ENCODE assay signal across 16 cellular contexts in genomic region chr15:38626443-38627050, GRCh38.
DNase-seq lines count a peak whose midpoint lies in the region; ATAC-seq and TF ChIP-seq lines count a peak whose summit lies in the region.
"Had no signal": no experiment of that assay in that cellular context is flagged by ENCODE, and none has a peak within 500 bp of the region (broad histone marks: within the 10 kb centered on the region; RNA-seq: fewer than 3 reads in every experiment).

No MANE protein-coding gene starts in this region.

- peaks cover 0 to 3% (median 0%) of the 10 kb centered on the region in 5 experiments for H3K9me3 Mint-ChIP-seq in brain
- H3K9me3 Mint-ChIP-seq in naive thymus-derived CD4-positive, alpha-beta T cell: peaks cover 0 to 1% (median 0%) of the 10 kb centered on the region in 11 donors

- H3K27me3 Mint-ChIP-seq in brain: no peaks in the 10 kb centered on the region
- no peaks in the 10 kb centered on the region for H3K27me3 Mint-ChIP-seq in naive thymus-derived CD4-positive, alpha-beta T cell

- peaks cover 4 to 20% of the 10 kb centered on the region in 2 donors for H3K4me1 ChIP-seq in naive thymus-derived CD4-positive, alpha-beta T cell (ENCODE audit: control insufficient read depth in 2 of 2, insufficient read depth in 2 of 2, low read length in 2 of 2)
- H3K4me1 ChIP-seq: pancreas had no signal

- no peaks in the 10 kb centered on the region for H3K27me3 ChIP-seq in naive thymus-derived CD4-positive, alpha-beta T cell (ENCODE audit: control insufficient read depth in 2 of 2, insufficient read depth in 2 of 2, low read length in 2 of 2)
- H3K27me3 ChIP-seq: body of pancreas, pancreas had no signal

- H3K27ac ChIP-seq in KOPT-K1 (ENCODE audit: low read depth, low read length, poor library complexity, severe bottlenecking): peak overlapping the region; percentile 56
- no peak overlapping the region for H3K27ac ChIP-seq in naive thymus-derived CD4-positive, alpha-beta T cell (ENCODE audit: low read depth, low read length)
- H3K27ac ChIP-seq: pancreas had no signal

- POLR2A ChIA-PET in naive thymus-derived CD4-positive, alpha-beta T cell (lab: Charles Lee): interaction anchor here (0.8 to 2.4 kb wide), 13 partner anchors 10 to 63 kb away, joined by 3 to 11 read pairs (median 4); no protein-coding TSS in a partner anchor

- H3K36me3 Mint-ChIP-seq in brain: no peaks in the 10 kb centered on the region
- H3K36me3 Mint-ChIP-seq in naive thymus-derived CD4-positive, alpha-beta T cell: peaks cover 0 to 4% (median 0%) of the 10 kb centered on the region in 5 donors

- no peak overlapping the region for H3K4me3 Mint-ChIP-seq in brain
- H3K4me3 Mint-ChIP-seq in naive thymus-derived CD4-positive, alpha-beta T cell: peak overlapping the region in 8 of 10 donors; percentile 1 to 62 (median 37)

- no peaks in the 10 kb centered on the region for H3K36me3 ChIP-seq in KOPT-K1 (ENCODE audit: insufficient read depth, low read length)
- no peaks in the 10 kb centered on the region for H3K36me3 ChIP-seq in naive thymus-derived CD4-positive, alpha-beta T cell (ENCODE audit: control insufficient read depth in 2 of 3, insufficient read depth in 3 of 3, low read length in 3 of 3)
- H3K36me3 ChIP-seq: pancreas had no signal

- H3K27ac Mint-ChIP-seq in brain: peak overlapping the region in 4 of 5 experiments; percentile 5 to 85 (median 35)
- peak overlapping the region in 5 of 9 donors; percentile 38 to 84 (median 44) for H3K27ac Mint-ChIP-seq in naive thymus-derived CD4-positive, alpha-beta T cell

- H3K4me3 ChIP-seq in naive thymus-derived CD4-positive, alpha-beta T cell (ENCODE audit: low read length): no peak overlapping the region
- H3K4me3 ChIP-seq: body of pancreas, pancreas, smooth muscle cell had no signal

- peak; percentile 29 for ATAC-seq in naive thymus-derived CD4-positive, alpha-beta T cell
- ATAC-seq: body of pancreas had no signal

- CTCF ChIA-PET in naive thymus-derived CD4-positive, alpha-beta T cell (lab: Charles Lee): interaction anchor here (1.2 to 2.3 kb wide), 5 partner anchors 21 to 64 kb away, joined by 3 to 9 read pairs (median 5); partner anchors contain the start of gene RASGRP1

- no peak for TF ChIP-seq CTCF in brain (conservative IDR thresholded peaks at IDR 0.05)

- DNase-seq in CD1c-positive myeloid dendritic cell (ENCODE audit: extremely low spot score) (peak; percentile 83), SKM-1 (lab: John Stamatoyannopoulos, UW; ENCODE audit: unreplicated experiment) (no peak)
- no peak for DNase-seq in naive thymus-derived CD4-positive, alpha-beta T cell
- no peak for DNase-seq in NK-92 treated with Interleukin-12 subunit alpha and Interleukin-12 subunit beta, amount 100 ng/mL, for 24 hours (lab: John Stamatoyannopoulos, UW)
- DNase-seq in stimulated activated CD4-positive, alpha-beta T cell treated with anti-CD3 and anti-CD28 coated beads, Interleukin-12 subunit alpha, Interleukin-12 subunit beta, amount 100 ng/mL, for 4 hours: no peak
- DNase-seq in stimulated activated CD8-positive, alpha-beta memory T cell treated with anti-CD3 and anti-CD28 coated beads, Interleukin-4, amount 100 ng/mL, for 48 hours: no peak
- DNase-seq: activated naive CD4-positive, alpha-beta T cell; DMS79 treated with DMSO at 0.1 percent for 48 hours; NCI-H1048; NCI-H2107; pancreas; stimulated activated naive CD4-positive, alpha-beta T cell treated with Interleukin-2 at 50 U/mL for 16 hours had no signal

- no peaks in the 10 kb centered on the region for H3K9me3 ChIP-seq in KOPT-K1 (ENCODE audit: insufficient read depth, low read length, poor library complexity, severe bottlenecking)
- no peaks in the 10 kb centered on the region for H3K9me3 ChIP-seq in naive thymus-derived CD4-positive, alpha-beta T cell (ENCODE audit: control insufficient read depth in 2 of 3, low read length in 3 of 3)
- H3K9me3 ChIP-seq: body of pancreas, pancreas had no signal

- H3K4me1 Mint-ChIP-seq in brain: peaks cover 7% of the 10 kb centered on the region
- H3K4me1 Mint-ChIP-seq in naive thymus-derived CD4-positive, alpha-beta T cell: peaks cover 15 to 53% (median 38%) of the 10 kb centered on the region in 7 donors

- intact Hi-C loops in naive thymus-derived CD4-positive, alpha-beta T cell (cut with micrococcal nuclease): no loop called here

Comparison
In these comparisons a context has a peak if more than half of its experiments do, and no peak if none do; other contexts are left out.
1. H3K4me3 Mint-ChIP-seq: peak in naive thymus-derived CD4-positive, alpha-beta T cell (8 of 10); none in brain (0 of 5).